In the genomic region with DNA sequence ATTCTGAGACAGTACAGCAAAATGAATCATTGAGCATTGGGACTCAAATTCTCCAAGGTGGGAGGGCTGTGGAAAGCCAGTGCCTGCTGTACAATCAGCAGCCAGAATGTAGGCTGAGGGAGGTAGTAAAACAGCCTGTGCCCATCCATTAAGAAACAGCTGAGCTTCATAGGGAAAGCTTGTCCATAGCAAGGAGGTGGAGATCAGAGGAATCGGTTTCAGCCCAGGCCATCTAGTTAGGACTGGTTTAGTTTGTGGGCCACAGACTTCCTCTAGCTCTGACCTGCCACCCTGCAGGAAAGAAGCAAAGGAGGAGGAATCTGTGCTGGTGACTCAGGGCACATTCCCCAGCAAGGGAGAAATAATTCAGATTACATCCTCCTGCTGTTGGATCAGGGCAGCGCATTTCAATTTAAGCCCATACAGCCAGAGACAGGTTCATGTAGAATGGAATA, we compare ENCODE assay signal across 9 cellular contexts.
DNase-seq lines count a peak whose midpoint lies in the region; TF ChIP-seq lines count a peak whose summit lies in the region.
"Had no signal": no experiment of that assay in that cellular context is flagged by ENCODE, and none has a peak within 500 bp of the region (broad histone marks: within the 10 kb centered on the region; RNA-seq: fewer than 3 reads in every experiment).

No MANE protein-coding gene starts in this region.

- CTCF ChIA-PET in A673 (lab: Charles Lee) = no interaction called here

- no peak for TF ChIP-seq EP300 in transverse colon (IDR thresholded peaks at IDR 0.05; ENCODE audit: low read depth)

- H3K4me1 ChIP-seq in A673 (ENCODE audit: insufficient read depth, low read length, poor library complexity, severe bottlenecking) = peaks cover 19% of the 10 kb centered on the region
- H3K4me1 ChIP-seq in mesodermal cell (ENCODE audit: control insufficient read depth, insufficient read depth, low read length, poor library complexity, severe bottlenecking) = peaks cover 38% of the 10 kb centered on the region
- H3K4me1 ChIP-seq in transverse colon = peaks cover 2 to 16% (median 9%) of the 10 kb centered on the region in 4 donors
- peaks cover 11% of the 10 kb centered on the region; the same call in 1 of the 2 replicates for H3K4me1 ChIP-seq in HAP-1

- H3K27ac ChIP-seq in A673 (ENCODE audit: low read depth, low read length, poor library complexity, severe bottlenecking) = no peak overlapping the region
- peak overlapping the region; percentile 31 to 72 for H3K27ac ChIP-seq in coronary artery
- peak overlapping the region; percentile 82 for H3K27ac ChIP-seq in mesodermal cell (ENCODE audit: low read depth, low read length, severe bottlenecking)
- H3K27ac ChIP-seq in transverse colon = peak overlapping the region in 2 of 4 donors; percentile 20 to 45

- no peaks in the 10 kb centered on the region for H3K9me3 ChIP-seq in A673 (ENCODE audit: low read depth, low read length, poor library complexity, severe bottlenecking)
- H3K9me3 ChIP-seq in mesodermal cell (ENCODE audit: control insufficient read depth, low read length) = no peaks in the 10 kb centered on the region
- no peaks in the 10 kb centered on the region for H3K9me3 ChIP-seq in transverse colon
- H3K9me3 ChIP-seq in HAP-1 = no peaks in the 10 kb centered on the region

- peak; percentile 17 for DNase-seq in A673 (ENCODE audit: low spot score)
- DNase-seq in LNCaP clone FGC (ENCODE audit: low read depth) = no peak
- DNase-seq in coronary artery (ENCODE audit: low spot score) = no peak
- DNase-seq in HCEC 1CT = no peak
- DNase-seq in NCI-H510A (lab: John Stamatoyannopoulos, UW) = no peak
- no peak for DNase-seq in transverse colon
- DNase-seq in HAP-1 (ENCODE audit: low spot score in 2 of 2) = no peak

- intact Hi-C loops in A673 (cut with micrococcal nuclease; ENCODE audit: unreplicated experiment) (no loop called here), transverse colon (cut with DNase I; ENCODE audit: low total_unique reads) (no loop called here)

- no peak overlapping the region for H3K4me3 ChIP-seq in A673 (ENCODE audit: low read depth, low read length, poor library complexity, severe bottlenecking)
- H3K4me3 ChIP-seq in LNCaP clone FGC (ENCODE audit: low read depth, low read length) = no peak overlapping the region
- H3K4me3 ChIP-seq in coronary artery = no peak overlapping the region
- no peak overlapping the region for H3K4me3 ChIP-seq in mesodermal cell (ENCODE audit: extremely low read depth, insufficient read depth, low read length, poor library complexity, severe bottlenecking)
- H3K4me3 ChIP-seq in transverse colon = no peak overlapping the region
- H3K4me3 ChIP-seq in HAP-1 = no peak overlapping the region
- H3K4me3 ChIP-seq: dorsolateral prefrontal cortex had no signal

- H3K36me3 ChIP-seq in A673 (ENCODE audit: insufficient read depth, low read length, poor library complexity, severe bottlenecking) = no peaks in the 10 kb centered on the region
- H3K36me3 ChIP-seq in mesodermal cell (ENCODE audit: control insufficient read depth, insufficient read depth, low read length) = no peaks in the 10 kb centered on the region
- no peaks in the 10 kb centered on the region for H3K36me3 ChIP-seq in transverse colon
- no peaks in the 10 kb centered on the region for H3K36me3 ChIP-seq in HAP-1 (replicated peaks)

- POLR2A ChIA-PET in A673 (lab: Charles Lee; ENCODE audit: low non-redundant PET) = no interaction called here

- H3K27me3 ChIP-seq in A673 (replicated peaks; ENCODE audit: insufficient read depth, low read depth, low read length, poor library complexity) (no peaks in the 10 kb centered on the region), transverse colon (no peaks in the 10 kb centered on the region), HAP-1 (ENCODE audit: low read depth) (no peaks in the 10 kb centered on the region)
- H3K27me3 ChIP-seq: dorsolateral prefrontal cortex had no signal

- WGBS in mesodermal cell (ENCODE audit: insufficient coverage in 2 of 2), 2 experiments = 71% methylated on average over 1 of the region's 2 CpGs; no CpG with 5 or more reads in 1 of the 2 experiments
- WGBS in transverse colon (ENCODE audit: low coverage in 1 of 2), 2 donors = 60 to 73% methylated on average over 1 to 2 of the region's 2 CpGs

- in situ Hi-C loops in transverse colon (cut with MboI; ENCODE audit: low pct_ligation_motif_present in 1 of 4, low pct_unique_long_range_greater_than_20kb in 1 of 4, low sequenced_read_pairs in 3 of 4) (no loop called here), HAP-1 (cut with MboI; ENCODE audit: low sequenced_read_pairs) (no loop called here)

- TF ChIP-seq CTCF in A673 (conservative IDR thresholded peaks at IDR 0.05; ENCODE audit: low read depth, low read length) = no peak
- peak; percentile 52; the same call in 1 of the 2 replicates for TF ChIP-seq CTCF in LNCaP clone FGC (IDR thresholded peaks at IDR 0.05; ENCODE audit: control insufficient read depth, extremely low read depth, insufficient read depth)
- no peak for TF ChIP-seq CTCF in coronary artery (IDR thresholded peaks at IDR 0.05)
- peak in 1 of 5 experiments; percentile 5 for TF ChIP-seq CTCF in transverse colon (IDR thresholded peaks at IDR 0.05)

- no TSS peak for BruUV-seq in A673 (replicated peaks; lab: Mats Ljungman, UMichigan)

- TF ChIP-seq POLR2A in transverse colon (IDR thresholded peaks at IDR 0.05) = no peak
